ENCODE assay signal across 13 cellular contexts in genomic region chr2:146228659-146229058, GRCh38.
A peak's percentile ranks its signal among the peaks of the same experiment; 100 is the strongest.
DNase-seq lines count a peak whose midpoint lies in the region; ATAC-seq and TF ChIP-seq lines count a peak whose summit lies in the region.
"Had no signal": no experiment of that assay in that cellular context is flagged by ENCODE, and none has a peak within 500 bp of the region (broad histone marks: within the 10 kb centered on the region; RNA-seq: fewer than 3 reads in every experiment).

No MANE protein-coding gene starts in this region.

- no peaks in the 10 kb centered on the region for H4K20me1 ChIP-seq in OCI-LY3 (ENCODE audit: insufficient read depth, low read length)

- H2AFZ ChIP-seq in OCI-LY3 (ENCODE audit: low read depth, low read length): no peak overlapping the region

- H3K79me2 ChIP-seq in OCI-LY3 (ENCODE audit: low read length): no peaks in the 10 kb centered on the region

- H3K27ac ChIP-seq in OCI-LY3 (ENCODE audit: low read length) (no peak overlapping the region), transverse colon (no peak overlapping the region)

- WGBS in transverse colon (ENCODE audit: low coverage in 1 of 2), 2 donors: 58 to 66% methylated on average over 3 of the region's 3 CpGs

- ATAC-seq in GM18499 (IDR thresholded peaks at IDR 0.05; ENCODE audit: insufficient read depth, unreplicated experiment) (peak; percentile 84), GM21576 (IDR thresholded peaks at IDR 0.05; ENCODE audit: unreplicated experiment) (peak; percentile 61), HG03135 (IDR thresholded peaks at IDR 0.05; ENCODE audit: unreplicated experiment) (peak; percentile 77), omental fat pad (ENCODE audit: low FRiP score) (no peak)
- ATAC-seq: naive thymus-derived CD8-positive, alpha-beta T cell had no signal

- TF ChIP-seq EP300 in transverse colon (IDR thresholded peaks at IDR 0.05; ENCODE audit: low read depth): no peak

- H3K4me2 ChIP-seq in OCI-LY3 (ENCODE audit: low read length): peak overlapping the region; percentile 20; the same call in 1 of the 2 replicates

- peaks cover 16% of the 10 kb centered on the region for H3K4me1 ChIP-seq in OCI-LY3 (ENCODE audit: low read length)
- H3K4me1 ChIP-seq in transverse colon: no peaks in the 10 kb centered on the region

- in situ Hi-C loops in transverse colon (cut with MboI; ENCODE audit: low pct_ligation_motif_present in 1 of 4, low pct_unique_long_range_greater_than_20kb in 1 of 4, low sequenced_read_pairs in 3 of 4): no loop called here

- H3K27me3 ChIP-seq in OCI-LY3 (ENCODE audit: low read depth, low read length) (no peaks in the 10 kb centered on the region), transverse colon (no peaks in the 10 kb centered on the region)

- no peaks in the 10 kb centered on the region for H3K36me3 ChIP-seq in OCI-LY3 (replicated peaks; ENCODE audit: low read depth, low read length)
- H3K36me3 ChIP-seq in transverse colon: no peaks in the 10 kb centered on the region

- H3K4me3 ChIP-seq in OCI-LY3 (ENCODE audit: low read length) (no peak overlapping the region), transverse colon (no peak overlapping the region)

- intact Hi-C loops in transverse colon (cut with DNase I; ENCODE audit: low total_unique reads): no loop called here

- no peak for TF ChIP-seq CTCF in OCI-LY3 (IDR thresholded peaks at IDR 0.05; ENCODE audit: low read depth, low read length)
- TF ChIP-seq CTCF in omental fat pad (IDR thresholded peaks at IDR 0.05): no peak
- TF ChIP-seq CTCF in transverse colon (IDR thresholded peaks at IDR 0.05): no peak

- H3K9ac ChIP-seq in OCI-LY3 (ENCODE audit: low read length): no peak overlapping the region

- no peak for DNase-seq in NCI-H1436 (lab: John Stamatoyannopoulos, UW)
- no peak for DNase-seq in omental fat pad (ENCODE audit: low spot score)
- no peak for DNase-seq in AG08395 (ENCODE audit: low spot score)
- DNase-seq in transverse colon: no peak
- DNase-seq: kidney; naive thymus-derived CD8-positive, alpha-beta T cell; NCI-H2171 treated with DMSO at 0.1 percent for 48 hours; SHP77 treated with DMSO at 0.1 percent for 48 hours; stimulated activated CD4-positive, alpha-beta T cell treated with anti-CD3 and anti-CD28 coated beads, Interleukin-4, amount 100 ng/mL, for 24 hours had no signal

- TF ChIP-seq POLR2A in transverse colon (IDR thresholded peaks at IDR 0.05): no peak

- no peaks in the 10 kb centered on the region for H3K9me3 ChIP-seq in OCI-LY3 (ENCODE audit: insufficient read depth, low read length)
- H3K9me3 ChIP-seq in transverse colon: no peaks in the 10 kb centered on the region
